In genomic region chr11:12137005-12137690, GRCh38 we compare ENCODE assay signal across 10 cellular contexts. TPM values are rescaled to one million over a fixed set of nuclear protein-coding genes. Genes with fewer than 3 reads are reported as not detected.
DNase-seq lines count a peak whose midpoint lies in the region; ATAC-seq, FAIRE-seq and TF ChIP-seq lines count a peak whose summit lies in the region.
"Had no signal": no experiment of that assay in that cellular context is flagged by ENCODE, and none has a peak within 500 bp of the region (broad histone marks: within the 10 kb centered on the region; RNA-seq: fewer than 3 reads in every experiment).

No MANE protein-coding gene starts in this region.

- no peak overlapping the region for H3K23ac ChIP-seq in neuronal stem cell (ENCODE audit: low read depth, low read length, poor library complexity)
- H3K23ac ChIP-seq in mesendoderm (ENCODE audit: low read length): no peak overlapping the region

- H2BK5ac ChIP-seq in neuronal stem cell (ENCODE audit: low read length) (peak overlapping the region; percentile 14), mesendoderm (ENCODE audit: low read length) (no peak overlapping the region)

- H3K27ac ChIP-seq in endothelial cell of umbilical vein (ENCODE audit: insufficient read depth, low read depth, low read length) (peak overlapping the region; percentile 61), neuronal stem cell (replicated peaks; ENCODE audit: low read length) (no peak overlapping the region), mesendoderm (ENCODE audit: low read depth, low read length) (no peak overlapping the region)

- POLR2A ChIA-PET in endothelial cell of umbilical vein (lab: Charles Lee): no interaction called here

- TF ChIP-seq CTCF in endothelial cell of umbilical vein (IDR thresholded peaks at IDR 0.05; ENCODE audit: extremely low read depth in 1 of 2, insufficient read depth in 1 of 2, low read depth in 1 of 2, low read length in 2 of 2): no peak

- H3K4ac ChIP-seq in neuronal stem cell (ENCODE audit: low read length) (no peak overlapping the region), mesendoderm (ENCODE audit: low read depth, low read length) (no peak overlapping the region)

- intact Hi-C loops in endothelial cell of umbilical vein (cut with micrococcal nuclease): no loop called here

- H2AFZ ChIP-seq in endothelial cell of umbilical vein (ENCODE audit: low read depth, low read length) (no peak overlapping the region), neuronal stem cell (ENCODE audit: low read length) (no peak overlapping the region)

- H3K9me3 ChIP-seq in endothelial cell of umbilical vein (replicated peaks; ENCODE audit: control insufficient read depth, insufficient read depth, low read length) (no peaks in the 10 kb centered on the region), neuronal stem cell (replicated peaks in 1 of 2; ENCODE audit: control insufficient read depth in 2 of 2, insufficient read depth in 1 of 2, low read depth in 1 of 2, low read length in 2 of 2) (no peaks in the 10 kb centered on the region)

- dilution Hi-C loops in endothelial cell of umbilical vein (cut with MboI; ENCODE audit: extremely low pct_ligation_motif_present, low sequenced_read_pairs): no loop called here

- H2BK15ac ChIP-seq in neuronal stem cell (ENCODE audit: low read length): no peak overlapping the region
- no peak overlapping the region for H2BK15ac ChIP-seq in mesendoderm (replicated peaks; ENCODE audit: low read depth)

- H2BK120ac ChIP-seq in neuronal stem cell (ENCODE audit: low read depth, low read length) (no peak overlapping the region), mesendoderm (ENCODE audit: low read depth, low read length) (no peak overlapping the region)

- no peak overlapping the region for H3K14ac ChIP-seq in neuronal stem cell (ENCODE audit: low read length)

- H3K9me1 ChIP-seq in endothelial cell of umbilical vein (replicated peaks; ENCODE audit: control insufficient read depth, extremely low read depth, insufficient read depth, low read length): no peaks in the 10 kb centered on the region

- H3K18ac ChIP-seq in neuronal stem cell (ENCODE audit: low read length): peak overlapping the region; percentile 38
- no peak overlapping the region for H3K18ac ChIP-seq in mesendoderm (ENCODE audit: low read length)

- no peaks in the 10 kb centered on the region for H3K36me3 ChIP-seq in endothelial cell of umbilical vein (ENCODE audit: control insufficient read depth in 2 of 2, extremely low read depth in 1 of 2, insufficient read depth in 2 of 2, low read length in 2 of 2)
- no peaks in the 10 kb centered on the region for H3K36me3 ChIP-seq in neuronal stem cell (replicated peaks in 1 of 2; ENCODE audit: control insufficient read depth in 2 of 2, insufficient read depth in 2 of 2, low read length in 2 of 2)
- no peaks in the 10 kb centered on the region for H3K36me3 ChIP-seq in mesendoderm (ENCODE audit: control insufficient read depth, insufficient read depth, low read length)

- H2BK12ac ChIP-seq in neuronal stem cell (ENCODE audit: low read length): no peak overlapping the region

- H3K79me2 ChIP-seq in endothelial cell of umbilical vein (ENCODE audit: control insufficient read depth, insufficient read depth, low read length) (peaks cover 62% of the 10 kb centered on the region), mesendoderm (ENCODE audit: control insufficient read depth, insufficient read depth, low read length) (no peaks in the 10 kb centered on the region)

- no CpG with 5 or more reads among the region's 12 CpGs for WGBS in neuronal stem cell (ENCODE audit: extremely low coverage in 2 of 2, insufficient read length in 2 of 2, insufficient replicate concordance in 1 of 2), 2 donors
- WGBS in mesendoderm (ENCODE audit: extremely low coverage, insufficient coverage, low lambda C conversion rate): no CpG with 5 or more reads among the region's 12 CpGs

- H3K4me2 ChIP-seq in endothelial cell of umbilical vein (ENCODE audit: insufficient read depth, low read length) (no peak overlapping the region), neuronal stem cell (ENCODE audit: insufficient read depth, low read length, poor library complexity, severe bottlenecking) (no peak overlapping the region), mesendoderm (ENCODE audit: low read length) (no peak overlapping the region)

- no peak overlapping the region for H3K56ac ChIP-seq in mesendoderm (ENCODE audit: low read length)

- peak; percentile 48 for FAIRE-seq in endothelial cell of umbilical vein (lab: Jason Lieb, UNC)

- H4K20me1 ChIP-seq in endothelial cell of umbilical vein (replicated peaks; ENCODE audit: control insufficient read depth, extremely low read depth, insufficient read depth, low read length): no peaks in the 10 kb centered on the region

- H3K4me3 ChIP-seq in endothelial cell of umbilical vein (replicated peaks in 1 of 3; ENCODE audit: insufficient read depth in 1 of 3, low read depth in 1 of 3, low read length in 3 of 3): no peak overlapping the region
- H3K4me3 ChIP-seq in neuronal stem cell (ENCODE audit: low read length in 2 of 2): no peak overlapping the region
- no peak overlapping the region for H3K4me3 ChIP-seq in mesendoderm (ENCODE audit: low read length)

- CTCF ChIA-PET in endothelial cell of umbilical vein (lab: Charles Lee): interaction anchor here (0.8 kb wide), 1 partner anchor 20 kb away, joined by 3 read pairs; no protein-coding TSS in a partner anchor

- DNase-seq in Ammon's horn (ENCODE audit: low spot score) (peak; percentile 67), NCI-H69 (lab: John Stamatoyannopoulos, UW) (peak; percentile 93), endothelial cell of umbilical vein (ENCODE audit: low read depth, low spot score) (no peak), neuronal stem cell (ENCODE audit: low spot score) (no peak), mesendoderm (no peak), COLO829 (ENCODE audit: low spot score) (no peak)
- DNase-seq in activated CD8-positive, alpha-beta memory T cell treated with anti-CD3 and anti-CD28 coated beads, Interleukin-2, amount 50 U/mL, for 4 hours: no peak
- DNase-seq: CD4-positive, alpha-beta T cell; NCI-H1436 had no signal

- H4K8ac ChIP-seq in neuronal stem cell (ENCODE audit: low read depth, low read length) (no peak overlapping the region), mesendoderm (ENCODE audit: low read depth, low read length) (no peak overlapping the region)

- H3K27me3 ChIP-seq in endothelial cell of umbilical vein (ENCODE audit: control insufficient read depth in 2 of 2, insufficient read depth in 2 of 2, low read length in 2 of 2) (no peaks in the 10 kb centered on the region), neuronal stem cell (ENCODE audit: control insufficient read depth in 3 of 3, insufficient read depth in 3 of 3, low read depth in 1 of 3, low read length in 3 of 3) (no peaks in the 10 kb centered on the region), mesendoderm (ENCODE audit: insufficient read depth, low read length, poor library complexity) (no peaks in the 10 kb centered on the region)

- H3K9ac ChIP-seq in endothelial cell of umbilical vein (replicated peaks; ENCODE audit: extremely low read depth, insufficient read depth, low read length) (no peak overlapping the region), neuronal stem cell (ENCODE audit: low read depth, low read length, poor library complexity) (peak overlapping the region; percentile 45), mesendoderm (ENCODE audit: low read length) (no peak overlapping the region)

- no peak for TF ChIP-seq POLR2A in endothelial cell of umbilical vein (IDR thresholded peaks at IDR 0.05; ENCODE audit: low read depth, low read length)

- H2AK5ac ChIP-seq in neuronal stem cell (ENCODE audit: low read depth, low read length): no peak overlapping the region
- H2AK5ac ChIP-seq in mesendoderm (ENCODE audit: low read length): no peak overlapping the region

- no peaks in the 10 kb centered on the region for H3K79me1 ChIP-seq in neuronal stem cell (ENCODE audit: low read depth, low read length)
- H3K79me1 ChIP-seq in mesendoderm (ENCODE audit: low read length): no peaks in the 10 kb centered on the region

- H4K5ac ChIP-seq in mesendoderm (ENCODE audit: low read length): no peak overlapping the region

- no TSS peak for BruUV-seq in endothelial cell of umbilical vein (replicated peaks; lab: Mats Ljungman, UMichigan)

- H3K4me1 ChIP-seq in endothelial cell of umbilical vein (ENCODE audit: control insufficient read depth, extremely low read depth, insufficient read depth, low read length): peaks cover 25% of the 10 kb centered on the region
- H3K4me1 ChIP-seq in neuronal stem cell (ENCODE audit: control insufficient read depth in 2 of 2, insufficient read depth in 1 of 2, low read depth in 1 of 2, low read length in 2 of 2): peaks cover 6 to 10% of the 10 kb centered on the region in 2 donors
- H3K4me1 ChIP-seq in mesendoderm (ENCODE audit: control insufficient read depth, low read depth, low read length): peaks cover 2% of the 10 kb centered on the region

- H4K91ac ChIP-seq in neuronal stem cell (ENCODE audit: low read depth, low read length, poor library complexity): no peak overlapping the region

- ATAC-seq in HG02798 (IDR thresholded peaks at IDR 0.05; ENCODE audit: poor library complexity, unreplicated experiment): no peak

TF ChIP-seq in endothelial cell of umbilical vein, 7 proteins besides CTCF, POLR2A, EP300 and RAD21:
- peak; percentile 6 for TF ChIP-seq POLR2AphosphoS5 (IDR thresholded peaks at IDR 0.05; ENCODE audit: insufficient read depth, low read depth, low read length)
- TF ChIP-seq JUN (IDR thresholded peaks at IDR 0.05; ENCODE audit: borderline replicate concordance, insufficient read depth, insufficient read length, low read depth): no peak
TF ChIP-seq in endothelial cell of umbilical vein: peak in this region for 1.

RNA-seq across cellular contexts. Expression of gene MICAL2, which starts 26.8 kb away (rescaled TPM):
- 200 and 222 TPM in 2 replicates for total RNA-seq in endothelial cell of umbilical vein
- 64.7 and 67.6 TPM in 2 replicates for polyA plus RNA-seq in endothelial cell of umbilical vein
- polyA plus RNA-seq in endothelial cell of umbilical vein (2011; cell fraction: cytosol; rRNA removed): 74.6 and 84.6 TPM in 2 replicates
- polyA plus RNA-seq in endothelial cell of umbilical vein (2011; cell fraction: nucleus; rRNA removed): 108 and 127 TPM in 2 replicates
- 116 and 178 TPM in 2 replicates for polyA plus RNA-seq in endothelial cell of umbilical vein (2012)
- 248 and 293 TPM in 2 replicates for polyA minus RNA-seq in endothelial cell of umbilical vein
- polyA minus RNA-seq in endothelial cell of umbilical vein (2011; cell fraction: cytosol; rRNA and poly(A)+ RNA removed): 2.5 TPM
- 222 and 257 TPM in 2 replicates for polyA minus RNA-seq in endothelial cell of umbilical vein (2011; cell fraction: nucleus; rRNA and poly(A)+ RNA removed)
- polyA plus RNA-seq in neuronal stem cell (2013, experiment 1 of 2): 0.36 TPM
- 0.26 TPM for polyA plus RNA-seq in neuronal stem cell (2013, experiment 2 of 2)
- 6.5 TPM for polyA plus RNA-seq in mesendoderm (2013, experiment 1 of 2)
- 7.2 TPM for polyA plus RNA-seq in mesendoderm (2013, experiment 2 of 2)

Comparison
In these comparisons a context has a peak if more than half of its experiments do, and no peak if none do; other contexts are left out.
1. DNase-seq: peak in Ammon's horn (single experiment) and NCI-H69 (single experiment); none in endothelial cell of umbilical vein (single experiment), neuronal stem cell (single experiment), activated CD8-positive, alpha-beta memory T cell treated with anti-CD3 and anti-CD28 coated beads, Interleukin-2, amount 50 U/mL, for 4 hours (single experiment), mesendoderm (single experiment) and COLO829 (single experiment).